1 cellular context compared by ENCODE assay signal in genomic region chr4:157994863-157995262, GRCh38.
TF ChIP-seq lines count a peak whose summit lies in the region.

No MANE protein-coding gene starts in this region.

TF ChIP-seq in HepG2, 621 proteins besides CTCF, POLR2A, EP300 and RAD21 (continued from another document and continues in another):
- TF ChIP-seq ZUFSP (CRISPR knock-in tag; IDR thresholded peaks at IDR 0.05; ENCODE audit: borderline replicate concordance) (no peak), ZNF713 (CRISPR knock-in tag; IDR thresholded peaks at IDR 0.05) (no peak), MIER3 (CRISPR knock-in tag; IDR thresholded peaks at IDR 0.05; ENCODE audit: borderline replicate concordance) (peak; percentile 92; the same call in 1 of the 2 replicates), FOXK2 (IDR thresholded peaks at IDR 0.05) (peak; percentile 76), IRF2 (CRISPR knock-in tag; IDR thresholded peaks at IDR 0.05) (peak; percentile 88), PHF21A (CRISPR knock-in tag; IDR thresholded peaks at IDR 0.05) (peak; percentile 80), FOXJ3 (CRISPR knock-in tag; IDR thresholded peaks at IDR 0.05; ENCODE audit: borderline replicate concordance) (peak; percentile 100), ZEB1 (IDR thresholded peaks at IDR 0.05; ENCODE audit: insufficient replicate concordance, low read depth) (no peak), ZNF235 (CRISPR knock-in tag; IDR thresholded peaks at IDR 0.05; ENCODE audit: borderline replicate concordance) (no peak), AHDC1 (CRISPR knock-in tag; IDR thresholded peaks at IDR 0.05; ENCODE audit: borderline replicate concordance) (peak; percentile 100), DZIP1 (CRISPR knock-in tag; IDR thresholded peaks at IDR 0.05) (no peak), ZNF670 (CRISPR knock-in tag; IDR thresholded peaks at IDR 0.05; ENCODE audit: borderline replicate concordance) (no peak; the same call in 1 of the 2 replicates), ZNF496 (CRISPR knock-in tag; IDR thresholded peaks at IDR 0.05; ENCODE audit: insufficient replicate concordance) (no peak), ZNF557 (CRISPR knock-in tag; IDR thresholded peaks at IDR 0.05) (no peak), ZBTB10 (CRISPR knock-in tag; IDR thresholded peaks at IDR 0.05; ENCODE audit: borderline replicate concordance) (no peak), ZNF207 (IDR thresholded peaks at IDR 0.05; ENCODE audit: borderline replicate concordance) (no peak), KDM2A (CRISPR knock-in tag; IDR thresholded peaks at IDR 0.05; ENCODE audit: borderline replicate concordance, low read depth) (no peak), ZNF224 (CRISPR knock-in tag; IDR thresholded peaks at IDR 0.05) (no peak), RCOR2 (CRISPR knock-in tag; IDR thresholded peaks at IDR 0.05) (peak; percentile 96), TFE3 (CRISPR knock-in tag; IDR thresholded peaks at IDR 0.05) (peak; percentile 95), NONO (IDR thresholded peaks at IDR 0.05) (no peak), NONO (CRISPR knock-in tag; conservative IDR thresholded peaks at IDR 0.05) (peak; percentile 33; the same call in 1 of the 2 replicates), LRRFIP1 (CRISPR knock-in tag; conservative IDR thresholded peaks at IDR 0.05) (0 out of 2 replicates have a peak, but pooled peaks have one; percentile 45), TEAD2 (CRISPR knock-in tag; IDR thresholded peaks at IDR 0.05) (no peak), ZXDC (CRISPR knock-in tag; IDR thresholded peaks at IDR 0.05) (no peak)
- TF ChIP-seq, protein P1, sequence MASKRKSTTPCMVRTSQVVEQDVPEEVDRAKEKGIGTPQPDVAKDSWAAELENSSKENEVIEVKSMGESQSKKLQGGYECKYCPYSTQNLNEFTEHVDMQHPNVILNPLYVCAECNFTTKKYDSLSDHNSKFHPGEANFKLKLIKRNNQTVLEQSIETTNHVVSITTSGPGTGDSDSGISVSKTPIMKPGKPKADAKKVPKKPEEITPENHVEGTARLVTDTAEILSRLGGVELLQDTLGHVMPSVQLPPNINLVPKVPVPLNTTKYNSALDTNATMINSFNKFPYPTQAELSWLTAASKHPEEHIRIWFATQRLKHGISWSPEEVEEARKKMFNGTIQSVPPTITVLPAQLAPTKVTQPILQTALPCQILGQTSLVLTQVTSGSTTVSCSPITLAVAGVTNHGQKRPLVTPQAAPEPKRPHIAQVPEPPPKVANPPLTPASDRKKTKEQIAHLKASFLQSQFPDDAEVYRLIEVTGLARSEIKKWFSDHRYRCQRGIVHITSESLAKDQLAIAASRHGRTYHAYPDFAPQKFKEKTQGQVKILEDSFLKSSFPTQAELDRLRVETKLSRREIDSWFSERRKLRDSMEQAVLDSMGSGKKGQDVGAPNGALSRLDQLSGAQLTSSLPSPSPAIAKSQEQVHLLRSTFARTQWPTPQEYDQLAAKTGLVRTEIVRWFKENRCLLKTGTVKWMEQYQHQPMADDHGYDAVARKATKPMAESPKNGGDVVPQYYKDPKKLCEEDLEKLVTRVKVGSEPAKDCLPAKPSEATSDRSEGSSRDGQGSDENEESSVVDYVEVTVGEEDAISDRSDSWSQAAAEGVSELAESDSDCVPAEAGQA (IDR thresholded peaks at IDR 0.05; ENCODE audit: low read depth): no peak
- TF ChIP-seq, protein P1 (CRISPR knock-in tag; IDR thresholded peaks at IDR 0.05; ENCODE audit: borderline replicate concordance): peak; percentile 85; the same call in 1 of the 2 replicates
